Comparison of ENCODE assay signal across 23 cellular contexts in genomic region chr20:16295534-16295933, GRCh38.
"Had no signal": no experiment of that assay in that cellular context is flagged by ENCODE, and none has a peak within 500 bp of the region (broad histone marks: within the 10 kb centered on the region; RNA-seq: fewer than 3 reads in every experiment).

No MANE protein-coding gene starts in this region.

- H3K27ac ChIP-seq: coronary artery, dorsolateral prefrontal cortex, epithelial cell of prostate, esophagus squamous epithelium, gastrocnemius medialis, left lung, lower lobe of right lung had no signal

- H3K4me3 ChIP-seq: coronary artery, dorsolateral prefrontal cortex, esophagus squamous epithelium, gastrocnemius medialis, left lung, lower lobe of right lung, mucosa of descending colon had no signal

- ATAC-seq: esophagus mucosa, gastrocnemius medialis, left cardiac atrium, left lung, left ventricle myocardium superior, lower lobe of right lung, mucosa of descending colon had no signal

- DNase-seq: dermis blood vessel endothelial cell; dorsolateral prefrontal cortex; effector CD4-positive, alpha-beta T cell; effector memory CD4-positive, alpha-beta T cell; endodermal cell; erythroblast; esophagus squamous epithelium; foreskin fibroblast; foreskin melanocyte; gastrocnemius medialis; glutamatergic neuron; head of caudate nucleus; hippocampal formation; left cardiac atrium; left lung; left ventricle myocardium superior; lower lobe of right lung; mesenchymal stem cell; mucosa of descending colon; naive B cell had no signal

- H3K9me3 ChIP-seq: esophagus squamous epithelium, gastrocnemius medialis, left lung, lower lobe of right lung, mucosa of descending colon had no signal

- H3K4me1 ChIP-seq: esophagus squamous epithelium, gastrocnemius medialis, left lung, lower lobe of right lung had no signal

- H3K36me3 ChIP-seq: gastrocnemius medialis, left lung, lower lobe of right lung had no signal

- H3K27me3 ChIP-seq: dorsolateral prefrontal cortex, esophagus squamous epithelium, gastrocnemius medialis, left lung had no signal
